ENCODE assay signal across 8 cellular contexts in genomic region chr2:88692187-88692586, GRCh38. TPM values are rescaled to one million over a fixed set of nuclear protein-coding genes. Genes with fewer than 3 reads are reported as not detected.
DNase-seq lines count a peak whose midpoint lies in the region; ATAC-seq and TF ChIP-seq lines count a peak whose summit lies in the region.

No MANE protein-coding gene starts in this region.

- H3K27me3 Mint-ChIP-seq in Caco-2 (ENCODE audit: insufficient read depth, unreplicated experiment) (no peaks in the 10 kb centered on the region), WTC11 (ENCODE audit: low read depth) (peaks cover 14% of the 10 kb centered on the region)

- H3K9me3 ChIP-seq in Caco-2 (no peaks in the 10 kb centered on the region), mucosa of rectum (ENCODE audit: control insufficient read depth in 2 of 2, low read length in 2 of 2) (no peaks in the 10 kb centered on the region), testis (no peaks in the 10 kb centered on the region)
- H3K9me3 ChIP-seq in effector memory CD4-positive, alpha-beta T cell (ENCODE audit: control insufficient read depth, low read length): no peaks in the 10 kb centered on the region

- H3K4me1 ChIP-seq in Caco-2 (peaks cover 24% of the 10 kb centered on the region), mucosa of rectum (ENCODE audit: control insufficient read depth in 2 of 2, insufficient read depth in 2 of 2, low read length in 2 of 2) (peaks cover 12 to 20% of the 10 kb centered on the region in 2 donors), testis (peaks cover 10% of the 10 kb centered on the region)
- H3K4me1 ChIP-seq in effector memory CD4-positive, alpha-beta T cell (ENCODE audit: control insufficient read depth, insufficient read depth, low read length, poor library complexity, severe bottlenecking): peaks cover 16% of the 10 kb centered on the region

- peak overlapping the region; percentile 86 for H3K4me3 Mint-ChIP-seq in Caco-2 (ENCODE audit: unreplicated experiment)
- peak overlapping the region; percentile 93 for H3K4me3 Mint-ChIP-seq in WTC11

- H3K27ac Mint-ChIP-seq in Caco-2 (ENCODE audit: unreplicated experiment) (peak overlapping the region; percentile 81), WTC11 (no peak overlapping the region; the same call in 1 of the 2 replicates)

- TF ChIP-seq POLR2A in testis (IDR thresholded peaks at IDR 0.05): no peak

- intact Hi-C loops in Caco-2 (cut with micrococcal nuclease; ENCODE audit: unreplicated experiment): no loop called here
- intact Hi-C loops in testis (cut with DNase I; ENCODE audit: low total_unique reads): no loop called here

- WGBS in testis, 2 donors: 1% methylated on average over 11 of the region's 11 CpGs

- H3K4me1 Mint-ChIP-seq in Caco-2 (ENCODE audit: low read depth, unreplicated experiment): peaks cover 20% of the 10 kb centered on the region
- H3K4me1 Mint-ChIP-seq in WTC11: peaks cover 36% of the 10 kb centered on the region

- H3K9ac ChIP-seq in mucosa of rectum (ENCODE audit: low read depth in 1 of 2, low read length in 2 of 2): peak overlapping the region; percentile 76 to 84

- H3K36me3 ChIP-seq in Caco-2 (ENCODE audit: control insufficient read depth, insufficient read depth, low read length) (no peaks in the 10 kb centered on the region), mucosa of rectum (ENCODE audit: control insufficient read depth in 2 of 2, insufficient read depth in 2 of 2, low read length in 2 of 2) (no peaks in the 10 kb centered on the region), testis (ENCODE audit: low read depth, missing control alignments) (no peaks in the 10 kb centered on the region)
- no peaks in the 10 kb centered on the region for H3K36me3 ChIP-seq in effector memory CD4-positive, alpha-beta T cell (ENCODE audit: control insufficient read depth, insufficient read depth, low read length)

- no peaks in the 10 kb centered on the region for H3K27me3 ChIP-seq in Caco-2 (replicated peaks; ENCODE audit: control insufficient read depth, insufficient read depth, low read length)
- H3K27me3 ChIP-seq in effector memory CD4-positive, alpha-beta T cell (replicated peaks; ENCODE audit: control insufficient read depth, insufficient read depth, low read length, poor library complexity, severe bottlenecking): no peaks in the 10 kb centered on the region
- no peaks in the 10 kb centered on the region for H3K27me3 ChIP-seq in mucosa of rectum (ENCODE audit: control insufficient read depth in 2 of 2, insufficient read depth in 2 of 2, low read length in 2 of 2)
- no peaks in the 10 kb centered on the region for H3K27me3 ChIP-seq in testis

- peak overlapping the region; percentile 82 for H3K27ac ChIP-seq in effector memory CD4-positive, alpha-beta T cell (ENCODE audit: insufficient read depth, low read length, poor library complexity, severe bottlenecking)
- H3K27ac ChIP-seq in mucosa of rectum (ENCODE audit: low read depth in 2 of 2, low read length in 2 of 2) (peak overlapping the region; percentile 69 to 81), testis (peak overlapping the region; percentile 33 to 43)

- H3K9me3 Mint-ChIP-seq in Caco-2 (ENCODE audit: unreplicated experiment) (peaks cover 20% of the 10 kb centered on the region), WTC11 (peaks cover 33% of the 10 kb centered on the region)

- POLR2A ChIA-PET in Caco-2 (lab: Charles Lee) (interaction anchor here (0.6 to 1.0 kb wide), 2 partner anchors 64 to 92 kb away, joined by 3 to 6 read pairs; no protein-coding TSS in a partner anchor), WTC11 (lab: Charles Lee) (no interaction called here)

- H3K4me3 ChIP-seq in Caco-2 (ENCODE audit: low read depth, low read length) (peak overlapping the region; percentile 90), mucosa of rectum (ENCODE audit: low read length in 2 of 2) (peak overlapping the region; percentile 96 to 100), testis (peak overlapping the region; percentile 87)
- H3K4me3 ChIP-seq in effector memory CD4-positive, alpha-beta T cell (ENCODE audit: insufficient read depth, low read depth, low read length, poor library complexity, severe bottlenecking): peak overlapping the region; percentile 83

- H3K36me3 Mint-ChIP-seq in Caco-2 (ENCODE audit: insufficient read depth, unreplicated experiment) (peaks cover 11% of the 10 kb centered on the region), WTC11 (peaks cover 28% of the 10 kb centered on the region)

- CTCF ChIA-PET in Caco-2 (lab: Charles Lee): interaction anchor here (1.3 to 1.6 kb wide), 2 partner anchors 20 to 64 kb away, joined by 7 read pairs; no protein-coding TSS in a partner anchor
- CTCF ChIA-PET in WTC11 (lab: Charles Lee): interaction anchor here (0.6 to 2.8 kb wide), 11 partner anchors 9 to 1374 kb away, joined by 3 to 11 read pairs (median 4); no protein-coding TSS in a partner anchor

- DNase-seq in Caco-2: peak; percentile 40 to 41
- peak; percentile 13 for DNase-seq in HuH-7 (ENCODE audit: low spot score)
- DNase-seq in WTC11 (ENCODE audit: low spot score): peak; percentile 14
- peak in 1 of 3 donors; percentile 16 for DNase-seq in effector memory CD4-positive, alpha-beta T cell
- DNase-seq in testis: peak; percentile 20
- no peak for DNase-seq in amniotic stem cell (lab: John Stamatoyannopoulos, UW)
- no peak for DNase-seq in putamen (ENCODE audit: low spot score)

- no TSS peak for BruUV-seq in Caco-2 (replicated peaks; lab: Mats Ljungman, UMichigan)

- no peak for TF ChIP-seq CTCF in Caco-2 (IDR thresholded peaks at IDR 0.05; ENCODE audit: insufficient read depth in 1 of 2, low read depth in 1 of 2, low read length in 1 of 2, severe bottlenecking in 1 of 2, unreplicated experiment in 1 of 2)
- no peak for TF ChIP-seq CTCF in WTC11 (IDR thresholded peaks at IDR 0.05)
- no peak for TF ChIP-seq CTCF in testis (IDR thresholded peaks at IDR 0.05)

- ATAC-seq in WTC11: no peak

TF ChIP-seq in WTC11, 78 proteins besides CTCF, POLR2A, EP300 and RAD21 (continues in another document):
- TF ChIP-seq NFYB (CRISPR knock-in tag; conservative IDR thresholded peaks at IDR 0.05; ENCODE audit: low read depth) (no peak), CREM (CRISPR knock-in tag; IDR thresholded peaks at IDR 0.05) (no peak), SOX15 (CRISPR knock-in tag; IDR thresholded peaks at IDR 0.05) (no peak), ARID4B (CRISPR knock-in tag; IDR thresholded peaks at IDR 0.05; ENCODE audit: borderline replicate concordance) (no peak), ZNF423 (CRISPR knock-in tag; IDR thresholded peaks at IDR 0.05) (no peak), MLX (CRISPR knock-in tag; IDR thresholded peaks at IDR 0.05) (no peak), RELA (CRISPR knock-in tag; IDR thresholded peaks at IDR 0.05; ENCODE audit: borderline replicate concordance) (no peak), PRRX2 (CRISPR knock-in tag; IDR thresholded peaks at IDR 0.05) (no peak), TCF7 (CRISPR knock-in tag; IDR thresholded peaks at IDR 0.05; ENCODE audit: low read depth) (no peak), NR3C1 (CRISPR knock-in tag; conservative IDR thresholded peaks at IDR 0.05; ENCODE audit: low read depth) (no peak)

RNA-seq across cellular contexts. Expression of gene RPIA, which starts 0.7 kb away (rescaled TPM):
- total RNA-seq in Caco-2 (2022) (33.2 and 33.7 TPM in 2 replicates), WTC11 (2021) (21.8 to 23.4 TPM (median 23.4 TPM) in 3 replicates), testis (10 to 100 TPM; 16.2 TPM)
- 17.9 TPM for polyA plus RNA-seq in testis (ENCODE audit: insufficient read depth, low read depth, low replicate concordance)

Comparison
In these comparisons a context has a peak if more than half of its experiments do, and no peak if none do; other contexts are left out.
1. DNase-seq: peak in Caco-2 (2 of 2), HuH-7 (single experiment), WTC11 (single experiment) and testis (single experiment); none in amniotic stem cell (single experiment) and putamen (single experiment).
2. Peak in every context shown above with its lines, with median percentiles within 50 percentile points of each other: H3K4me3 ChIP-seq and H3K27ac ChIP-seq.